Comparison of ENCODE assay signal across 18 cellular contexts in genomic region chr4:28225689-28226353, GRCh38.
DNase-seq lines count a peak whose midpoint lies in the region; ATAC-seq, FAIRE-seq and TF ChIP-seq lines count a peak whose summit lies in the region.
"Had no signal": no experiment of that assay in that cellular context is flagged by ENCODE, and none has a peak within 500 bp of the region (broad histone marks: within the 10 kb centered on the region; RNA-seq: fewer than 3 reads in every experiment).

No MANE protein-coding gene starts in this region.

- FAIRE-seq in HepG2 (lab: Jason Lieb, UNC), result no peak

- 1% methylated on average over 4 of the region's 4 CpGs for WGBS in HepG2 (ENCODE audit: low lambda C conversion rate)

- TF ChIP-seq RAD21 in HepG2 (CRISPR knock-in tag; IDR thresholded peaks at IDR 0.05), result no peak

- H3K4me3 ChIP-seq in choroid plexus epithelial cell (ENCODE audit: low read depth, low read length) (no peak overlapping the region), HepG2 (replicated peaks in 1 of 3; ENCODE audit: insufficient read depth in 1 of 3, low read depth in 2 of 3, low read length in 3 of 3) (no peak overlapping the region)
- H3K4me3 ChIP-seq: mucosa of descending colon, skin epidermis had no signal

- POLR2A ChIA-PET in HepG2 (lab: Yijun Ruan, JAX), result no interaction called here

- in situ Hi-C loops in HepG2 (cut with HindIII; ENCODE audit: extremely low pct_ligation_motif_present, low pct_unique_long_range_greater_than_20kb), result no loop called here

- H2AFZ ChIP-seq in HepG2 (ENCODE audit: low read length), result no peak overlapping the region

- no peak for TF ChIP-seq POLR2A in HepG2 (IDR thresholded peaks at IDR 0.05; ENCODE audit: insufficient read depth in 1 of 2, low read depth in 2 of 2, low read length in 2 of 2)

- intact Hi-C loops in HepG2 (cut with micrococcal nuclease; ENCODE audit: unreplicated experiment) (no loop called here), sciatic nerve (cut with DNase I) (no loop called here)

- no peak for ATAC-seq in HepG2
- ATAC-seq in sciatic nerve, result no peak
- ATAC-seq: mucosa of descending colon had no signal

- no peaks in the 10 kb centered on the region for H3K36me3 ChIP-seq in HepG2 (replicated peaks in 1 of 2; ENCODE audit: control insufficient read depth in 1 of 2, insufficient read depth in 2 of 2, low read length in 2 of 2)

- TF ChIP-seq EP300 in HepG2 (IDR thresholded peaks at IDR 0.05; ENCODE audit: low read depth in 2 of 2, low read length in 2 of 2), result no peak
- no peak for TF ChIP-seq EP300 in HepG2 (CRISPR knock-in tag; IDR thresholded peaks at IDR 0.05; ENCODE audit: borderline replicate concordance)

- peaks cover 48% of the 10 kb centered on the region for H3K9me3 ChIP-seq in HepG2 (ENCODE audit: low read length)
- H3K9me3 ChIP-seq: mucosa of descending colon had no signal

- peak; percentile 9 for DNase-seq in AG20443 (ENCODE audit: low spot score)
- DNase-seq in NCI-H748 (lab: John Stamatoyannopoulos, UW; ENCODE audit: unreplicated experiment), result peak; percentile 32
- DNase-seq in choroid plexus epithelial cell (ENCODE audit: low read depth), result peak; percentile 44
- DNase-seq in HepG2 (ENCODE audit: low spot score), result no peak
- no peak for DNase-seq in sciatic nerve (ENCODE audit: low spot score)
- no peak for DNase-seq in NOMO-1 (lab: John Stamatoyannopoulos, UW; ENCODE audit: unreplicated experiment in 2 of 2)
- no peak for DNase-seq in activated CD4-positive, CD25-positive, alpha-beta regulatory T cell treated with anti-CD3 and anti-CD28 coated beads, Interleukin-2, amount 50 U/mL, for 72 hours
- DNase-seq in NCI-H526 (lab: John Stamatoyannopoulos, UW), result no peak
- DNase-seq: activated CD4-positive, alpha-beta T cell treated with anti-CD3 and anti-CD28 coated beads, Interleukin-2, amount 10 ng/mL, durations not matched to agents 7 days and 5 days; activated naive CD8-positive, alpha-beta T cell treated with anti-CD3 and anti-CD28 coated beads, Interleukin-2, amount 10 ng/mL, durations not matched to agents 7 days and 5 days; activated T-cell treated with anti-CD3 and anti-CD28 coated beads, Interleukin-2, amount 50 U/mL, for 24 hours; AML-193; mucosa of descending colon; NCI-H1694; SIG-M5; stimulated activated naive CD4-positive, alpha-beta T cell; T1000 had no signal

- no peak overlapping the region for H3K9ac ChIP-seq in HepG2 (ENCODE audit: insufficient read depth, low read depth, low read length)

- H4K20me1 ChIP-seq in HepG2 (ENCODE audit: insufficient read depth, low read length), result no peaks in the 10 kb centered on the region

- H3K27ac ChIP-seq in HepG2 (ENCODE audit: extremely low read length, insufficient read depth, low read length), result no peak overlapping the region
- H3K27ac ChIP-seq: skin epidermis had no signal

- peak; percentile 33 for TF ChIP-seq CTCF in choroid plexus epithelial cell (conservative IDR thresholded peaks at IDR 0.05; ENCODE audit: low read depth, low read length)
- TF ChIP-seq CTCF in HepG2 (CRISPR knock-in tag; IDR thresholded peaks at IDR 0.05), result no peak

- no TSS peak for BruUV-seq in HepG2 (replicated peaks; lab: Mats Ljungman, UMichigan)

- H3K79me2 ChIP-seq in HepG2 (ENCODE audit: insufficient read depth, low read length), result no peaks in the 10 kb centered on the region

- CTCF ChIA-PET in HepG2 (lab: Yijun Ruan, JAX; ENCODE audit: low intra/inter-chr PET ratio, low total read pairs), result no interaction called here

- H3K4me2 ChIP-seq in HepG2 (ENCODE audit: low read depth, low read length), result no peak overlapping the region

- no peaks in the 10 kb centered on the region for H3K4me1 ChIP-seq in HepG2 (ENCODE audit: insufficient read depth, low read length)

- no peaks in the 10 kb centered on the region for H3K27me3 ChIP-seq in HepG2 (ENCODE audit: control insufficient read depth in 1 of 2, insufficient read depth in 2 of 2, low read length in 2 of 2)

TF ChIP-seq in HepG2, 621 proteins besides CTCF, POLR2A, EP300 and RAD21:
- no peak for TF ChIP-seq PPARG (CRISPR knock-in tag; conservative IDR thresholded peaks at IDR 0.05)
- TF ChIP-seq JUND (CRISPR knock-in tag; IDR thresholded peaks at IDR 0.05), result no peak
- TF ChIP-seq MAFF (IDR thresholded peaks at IDR 0.05; ENCODE audit: low read depth, low read length), result peak; percentile 64
- TF ChIP-seq PCBP2 (optimal IDR thresholded peaks at IDR 0.05; ENCODE audit: low read depth, low read length, poor library complexity, severe bottlenecking), result no peak
- no peak for TF ChIP-seq ZNF276 (CRISPR knock-in tag; IDR thresholded peaks at IDR 0.05; ENCODE audit: low read depth)
- peak in 1 of 2 experiments; percentile 74; a peak in 3 of 4 replicates for TF ChIP-seq MAFK (conservative IDR thresholded peaks at IDR 0.05 in 1 of 2, IDR thresholded peaks at IDR 0.05 in 1 of 2; ENCODE audit: low read length in 2 of 2)
- no peak for TF ChIP-seq ATF7-NPFF (CRISPR knock-in tag; IDR thresholded peaks at IDR 0.05; ENCODE audit: low read depth)
- no peak for TF ChIP-seq HNF1A (IDR thresholded peaks at IDR 0.05; ENCODE audit: low read depth)
- no peak for TF ChIP-seq HNF1A (CRISPR knock-in tag; IDR thresholded peaks at IDR 0.05; ENCODE audit: borderline replicate concordance)
- no peak for TF ChIP-seq PAF1 (CRISPR knock-in tag; IDR thresholded peaks at IDR 0.05)
- no peak for TF ChIP-seq KDM1A (CRISPR knock-in tag; IDR thresholded peaks at IDR 0.05)
- TF ChIP-seq HBP1 (CRISPR knock-in tag; IDR thresholded peaks at IDR 0.05; ENCODE audit: low read depth), result no peak

Comparison
In these comparisons a context has a peak if more than half of its experiments do, and no peak if none do; other contexts are left out.
1. DNase-seq: peak in AG20443 (single experiment), NCI-H748 (single experiment) and choroid plexus epithelial cell (single experiment); none in HepG2 (single experiment), sciatic nerve (single experiment), NOMO-1 (0 of 2), activated CD4-positive, CD25-positive, alpha-beta regulatory T cell treated with anti-CD3 and anti-CD28 coated beads, Interleukin-2, amount 50 U/mL, for 72 hours (single experiment) and NCI-H526 (0 of 2).